Comparison of ENCODE assay signal across 1 cellular context in the genomic region with DNA sequence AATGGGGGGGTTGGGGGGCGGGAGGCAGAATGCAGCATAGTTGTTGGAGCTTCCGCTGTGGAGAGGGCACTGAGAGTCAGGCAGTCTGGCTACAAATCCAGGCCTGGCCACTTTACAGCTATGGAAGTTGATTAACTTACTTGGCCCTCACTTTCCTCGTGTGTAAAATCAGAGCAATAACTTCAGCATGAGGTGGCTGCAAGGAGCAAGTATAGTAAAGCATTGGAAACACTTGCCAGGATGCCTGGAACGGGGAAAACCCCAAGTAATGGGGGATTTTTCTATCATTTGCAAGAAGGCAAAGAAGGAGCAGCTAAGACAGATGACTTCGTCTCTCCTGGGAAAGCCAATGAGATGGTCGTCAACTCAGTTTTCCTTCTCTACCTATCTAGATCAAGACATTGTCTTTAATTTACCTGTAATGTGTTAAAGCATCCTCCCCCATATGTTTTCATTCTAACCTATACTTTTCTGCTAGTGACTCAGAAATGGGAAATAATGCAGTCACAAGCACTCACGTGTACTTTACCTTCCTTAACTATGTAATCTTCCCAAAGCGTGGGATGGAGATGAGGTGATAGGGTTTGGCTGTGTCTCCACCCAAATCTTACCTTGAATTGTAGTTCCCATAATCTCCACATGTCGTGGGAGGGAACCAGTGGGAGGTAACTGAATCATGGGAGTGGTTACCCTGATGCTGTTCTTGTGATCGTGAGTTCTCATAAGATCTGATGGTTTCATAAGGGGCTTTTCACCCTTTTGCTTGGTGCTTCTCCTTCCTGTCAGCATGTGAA.
TF ChIP-seq lines count a peak whose summit lies in the region.

No MANE protein-coding gene starts in this region.

TF ChIP-seq in IMR-90, 13 proteins besides CTCF, POLR2A, EP300 and RAD21:
- TF ChIP-seq ELK1 (IDR thresholded peaks at IDR 0.05; ENCODE audit: borderline replicate concordance, low read depth, low read length) (no peak), RCOR1 (IDR thresholded peaks at IDR 0.05; ENCODE audit: insufficient replicate concordance, low read length) (no peak), CEBPB (IDR thresholded peaks at IDR 0.05; ENCODE audit: low read depth, low read length) (no peak), FOS (IDR thresholded peaks at IDR 0.05; ENCODE audit: low read depth, low read length) (no peak), MXI1 (IDR thresholded peaks at IDR 0.05; ENCODE audit: borderline replicate concordance, low read depth, low read length) (no peak), MAFK (IDR thresholded peaks at IDR 0.05; ENCODE audit: low read depth, low read length) (no peak), BHLHE40 (IDR thresholded peaks at IDR 0.05; ENCODE audit: low read depth, low read length) (no peak), SMC3 (IDR thresholded peaks at IDR 0.05; ENCODE audit: low read depth, low read length) (no peak), MAZ (IDR thresholded peaks at IDR 0.05; ENCODE audit: borderline replicate concordance, low read depth, low read length) (no peak), NFE2L2 (IDR thresholded peaks at IDR 0.05; ENCODE audit: low read depth, low read length) (no peak), CHD1 (IDR thresholded peaks at IDR 0.05; ENCODE audit: low read depth, low read length) (no peak), RFX5 (IDR thresholded peaks at IDR 0.05; ENCODE audit: low read depth, low read length) (no peak)
- TF ChIP-seq, protein P1, sequence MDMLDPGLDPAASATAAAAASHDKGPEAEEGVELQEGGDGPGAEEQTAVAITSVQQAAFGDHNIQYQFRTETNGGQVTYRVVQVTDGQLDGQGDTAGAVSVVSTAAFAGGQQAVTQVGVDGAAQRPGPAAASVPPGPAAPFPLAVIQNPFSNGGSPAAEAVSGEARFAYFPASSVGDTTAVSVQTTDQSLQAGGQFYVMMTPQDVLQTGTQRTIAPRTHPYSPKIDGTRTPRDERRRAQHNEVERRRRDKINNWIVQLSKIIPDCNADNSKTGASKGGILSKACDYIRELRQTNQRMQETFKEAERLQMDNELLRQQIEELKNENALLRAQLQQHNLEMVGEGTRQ (IDR thresholded peaks at IDR 0.05; ENCODE audit: low read depth, low read length): no peak
